ENCODE assay signal across 1 cellular context in the genomic region with DNA sequence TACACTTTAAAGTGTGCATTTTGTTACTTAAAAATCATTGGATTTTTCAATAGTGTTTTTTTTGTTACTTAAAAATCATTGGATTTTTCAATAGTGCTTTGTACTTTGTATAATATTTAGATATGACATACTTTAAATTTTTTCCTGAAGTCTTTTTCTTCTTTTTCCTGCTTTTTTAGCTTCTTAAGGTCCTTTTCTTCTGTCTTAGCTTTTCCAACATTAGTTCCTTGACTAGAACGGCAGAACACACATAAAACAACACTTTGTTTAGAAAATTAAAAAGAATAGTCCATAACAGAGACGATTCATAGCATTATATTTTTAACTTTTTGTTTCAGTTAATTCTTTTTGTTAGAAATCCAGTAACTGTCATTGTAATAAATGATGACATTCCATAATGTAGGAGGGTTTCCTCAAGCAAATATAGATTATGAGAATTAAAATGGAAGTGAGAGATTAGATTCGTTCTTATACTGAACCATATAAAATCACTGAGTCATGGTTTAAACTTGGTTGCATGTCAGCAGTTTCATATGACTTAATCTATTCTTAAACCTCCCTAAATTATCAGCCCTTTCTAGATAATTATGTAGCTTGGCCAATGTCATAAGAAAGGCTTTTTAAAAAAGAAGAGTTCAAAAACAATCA.
TF ChIP-seq lines count a peak whose summit lies in the region.

No MANE protein-coding gene starts in this region.

TF ChIP-seq in HepG2, 621 proteins besides CTCF, POLR2A, EP300 and RAD21 (continued from another document):
- TF ChIP-seq, protein P1, sequence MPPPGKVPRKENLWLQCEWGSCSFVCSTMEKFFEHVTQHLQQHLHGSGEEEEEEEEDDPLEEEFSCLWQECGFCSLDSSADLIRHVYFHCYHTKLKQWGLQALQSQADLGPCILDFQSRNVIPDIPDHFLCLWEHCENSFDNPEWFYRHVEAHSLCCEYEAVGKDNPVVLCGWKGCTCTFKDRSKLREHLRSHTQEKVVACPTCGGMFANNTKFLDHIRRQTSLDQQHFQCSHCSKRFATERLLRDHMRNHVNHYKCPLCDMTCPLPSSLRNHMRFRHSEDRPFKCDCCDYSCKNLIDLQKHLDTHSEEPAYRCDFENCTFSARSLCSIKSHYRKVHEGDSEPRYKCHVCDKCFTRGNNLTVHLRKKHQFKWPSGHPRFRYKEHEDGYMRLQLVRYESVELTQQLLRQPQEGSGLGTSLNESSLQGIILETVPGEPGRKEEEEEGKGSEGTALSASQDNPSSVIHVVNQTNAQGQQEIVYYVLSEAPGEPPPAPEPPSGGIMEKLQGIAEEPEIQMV (CRISPR knock-in tag; IDR thresholded peaks at IDR 0.05; ENCODE audit: low read depth), result no peak
- TF ChIP-seq MAFF (IDR thresholded peaks at IDR 0.05; ENCODE audit: low read depth, low read length), result peak; percentile 45; the same call in 1 of the 2 replicates
TF ChIP-seq in HepG2: peak in this region for 3.
